8 cellular contexts compared by ENCODE assay signal in the genomic region with DNA sequence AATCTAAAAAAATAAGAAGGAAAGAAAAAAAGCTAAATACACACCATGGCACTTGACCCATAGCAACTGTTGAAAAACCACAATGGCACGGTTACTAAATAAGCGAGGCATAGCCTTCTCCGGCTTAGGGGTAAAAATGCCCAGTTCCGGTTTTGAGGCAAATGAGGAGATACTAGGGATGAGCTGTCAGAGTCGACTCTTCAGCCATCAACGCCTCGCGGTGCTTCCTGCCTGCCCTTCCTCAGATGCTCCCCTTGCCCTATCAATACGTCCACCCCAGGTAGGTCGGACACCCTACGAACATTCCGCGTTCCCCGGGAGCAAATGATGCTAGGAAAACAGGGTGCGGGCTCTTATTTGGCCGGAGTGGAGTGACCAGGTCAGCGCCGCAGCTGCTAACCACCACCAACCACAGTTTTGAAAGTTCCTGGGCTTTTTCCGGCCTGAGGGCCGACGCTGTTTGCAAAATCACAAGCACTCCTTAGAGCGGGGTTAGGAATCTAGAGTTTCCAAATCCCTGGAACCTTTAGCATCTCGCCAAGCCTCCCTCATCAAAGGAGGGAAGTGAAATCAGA. TPM values are rescaled to one million over a fixed set of nuclear protein-coding genes. Genes with fewer than 3 reads are reported as not detected.
DNase-seq lines count a peak whose midpoint lies in the region; ATAC-seq and TF ChIP-seq lines count a peak whose summit lies in the region.

No MANE protein-coding gene starts in this region.

- H3K4me1 ChIP-seq in HUES48 (ENCODE audit: control insufficient read depth, insufficient read depth, low read length) (peaks cover 7% of the 10 kb centered on the region; the same call in 1 of the 2 replicates), mucosa of rectum (ENCODE audit: control insufficient read depth in 2 of 2, insufficient read depth in 2 of 2, low read length in 2 of 2) (peaks cover 11 to 17% of the 10 kb centered on the region in 2 donors)

- H3K27ac ChIP-seq in HUES48 (ENCODE audit: low read depth, low read length) (peak overlapping the region; percentile 96), mucosa of rectum (ENCODE audit: low read depth in 2 of 2, low read length in 2 of 2) (peak overlapping the region; percentile 86 to 88)

- peak overlapping the region; percentile 95 for H3K4me3 Mint-ChIP-seq in endothelial cell (ENCODE audit: unreplicated experiment)

- peaks cover 25% of the 10 kb centered on the region for H3K36me3 Mint-ChIP-seq in endothelial cell (ENCODE audit: low read depth, unreplicated experiment)

- H3K9me3 ChIP-seq in HUES48 (ENCODE audit: control insufficient read depth, insufficient read depth, low read length) (no peaks in the 10 kb centered on the region), mucosa of rectum (ENCODE audit: control insufficient read depth in 2 of 2, low read length in 2 of 2) (no peaks in the 10 kb centered on the region)

- H3K27me3 ChIP-seq in HUES48 (ENCODE audit: control insufficient read depth, insufficient read depth, low read length), result no peaks in the 10 kb centered on the region
- H3K27me3 ChIP-seq in mucosa of rectum (ENCODE audit: control insufficient read depth in 2 of 2, insufficient read depth in 2 of 2, low read length in 2 of 2), result no peaks in the 10 kb centered on the region

- peaks cover 10% of the 10 kb centered on the region for H3K4me1 Mint-ChIP-seq in endothelial cell (ENCODE audit: unreplicated experiment)

- H3K36me3 ChIP-seq in HUES48 (ENCODE audit: control insufficient read depth, insufficient read depth, low read length), result peaks cover 40% of the 10 kb centered on the region
- peaks cover 21 to 26% of the 10 kb centered on the region in 2 donors for H3K36me3 ChIP-seq in mucosa of rectum (ENCODE audit: control insufficient read depth in 2 of 2, insufficient read depth in 2 of 2, low read length in 2 of 2)

- H3K9me3 Mint-ChIP-seq in endothelial cell (ENCODE audit: unreplicated experiment), result no peaks in the 10 kb centered on the region

- peak overlapping the region; percentile 62 for H3K9ac ChIP-seq in HUES48 (ENCODE audit: low read depth, low read length)
- peak overlapping the region; percentile 76 to 93 for H3K9ac ChIP-seq in mucosa of rectum (ENCODE audit: low read depth in 1 of 2, low read length in 2 of 2)

- H3K4me3 ChIP-seq in HUES48 (ENCODE audit: low read depth, low read length), result peak overlapping the region; percentile 72
- H3K4me3 ChIP-seq in mucosa of rectum (ENCODE audit: low read length in 2 of 2), result peak overlapping the region; percentile 85 to 94

- H3K27me3 Mint-ChIP-seq in endothelial cell (ENCODE audit: unreplicated experiment), result peaks cover 5% of the 10 kb centered on the region

- DNase-seq in NCI-H2196 (lab: John Stamatoyannopoulos, UW; ENCODE audit: unreplicated experiment) (peak; percentile 24), NCI-H2196 treated with DMSO at 0.1 percent for 48 hours (lab: John Stamatoyannopoulos, UW; ENCODE audit: unreplicated experiment) (no peak), UCSD-AML1 (lab: John Stamatoyannopoulos, UW; ENCODE audit: unreplicated experiment) (peak; percentile 36), endothelial cell (ENCODE audit: low spot score) (peak; percentile 60), NCI-H1436 (lab: John Stamatoyannopoulos, UW) (no peak)

- no peak for TF ChIP-seq CTCF in endothelial cell (IDR thresholded peaks at IDR 0.05; ENCODE audit: unreplicated experiment)

- no peak for ATAC-seq in HG03565 (IDR thresholded peaks at IDR 0.05; ENCODE audit: unreplicated experiment)

- peak overlapping the region; percentile 93 for H3K27ac Mint-ChIP-seq in endothelial cell (ENCODE audit: unreplicated experiment)

RNA-seq across cellular contexts. Expression of gene SRSF9, which starts 1.2 kb away (rescaled TPM):
- 255 TPM for total RNA-seq in endothelial cell (ENCODE audit: unreplicated experiment)

RNA-seq across cellular contexts. Expression of gene GATC, which starts 22.1 kb away (rescaled TPM):
- total RNA-seq in endothelial cell (ENCODE audit: unreplicated experiment), result 25.5 TPM

RNA-seq across cellular contexts. Expression of gene TRIAP1, which starts 22.2 kb away (rescaled TPM):
- 39.8 TPM for total RNA-seq in endothelial cell (ENCODE audit: unreplicated experiment)

RNA-seq across cellular contexts. Expression of gene DYNLL1, which starts 27.6 kb away (rescaled TPM):
- total RNA-seq in endothelial cell (ENCODE audit: unreplicated experiment), result 392 TPM

RNA-seq across cellular contexts. Expression of gene COX6A1, which starts 30.4 kb away (rescaled TPM):
- 294 TPM for total RNA-seq in endothelial cell (ENCODE audit: unreplicated experiment)

Comparison
In these comparisons a context has a peak if more than half of its experiments do, and no peak if none do; other contexts are left out.
1. DNase-seq: peak in NCI-H2196 (single experiment), UCSD-AML1 (single experiment) and endothelial cell (single experiment); none in NCI-H2196 treated with DMSO at 0.1 percent for 48 hours (single experiment) and NCI-H1436 (single experiment).